In the genomic region with DNA sequence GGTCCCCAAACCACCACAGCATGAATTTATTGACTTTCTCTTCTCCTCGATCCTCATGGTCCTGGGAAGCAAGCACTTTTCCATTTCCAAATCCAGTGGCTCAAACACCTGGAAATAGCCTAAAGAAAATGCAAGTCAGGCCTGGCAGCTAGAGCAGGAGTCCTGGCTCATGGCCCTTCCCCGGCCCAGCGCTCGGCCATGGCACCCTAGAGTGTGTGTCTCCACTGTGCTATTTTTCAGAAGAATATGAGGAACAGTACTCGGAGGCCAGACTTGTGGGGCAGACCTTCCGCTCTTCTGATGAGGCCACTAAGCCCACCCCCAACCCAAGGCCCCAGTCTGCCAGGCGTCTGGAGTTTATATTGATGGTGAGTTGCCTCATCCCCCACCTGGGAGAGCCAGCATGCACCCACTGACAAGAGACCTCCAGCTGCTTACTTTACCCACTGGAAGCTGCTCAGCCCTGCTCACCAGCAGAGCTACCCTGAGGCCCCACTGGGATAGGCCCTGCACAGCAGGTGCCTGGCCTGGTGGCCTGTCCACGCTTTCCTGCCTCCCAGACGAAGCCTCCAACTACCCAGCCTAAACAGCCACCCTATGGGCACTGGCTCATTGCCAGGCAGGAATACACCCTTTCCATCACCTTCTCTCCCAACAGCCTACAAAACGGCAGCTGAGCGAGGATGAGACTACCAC, we compare ENCODE assay signal across 2 cellular contexts.
"Had no signal": no experiment of that assay in that cellular context is flagged by ENCODE, and none has a peak within 500 bp of the region (broad histone marks: within the 10 kb centered on the region; RNA-seq: fewer than 3 reads in every experiment).

No MANE protein-coding gene starts in this region.

- H3K4me3 ChIP-seq: GM12878 had no signal

- DNase-seq: GF-D8 had no signal

- ATAC-seq: GM12878 had no signal
